Comparison of ENCODE assay signal across 16 cellular contexts in the genomic region with DNA sequence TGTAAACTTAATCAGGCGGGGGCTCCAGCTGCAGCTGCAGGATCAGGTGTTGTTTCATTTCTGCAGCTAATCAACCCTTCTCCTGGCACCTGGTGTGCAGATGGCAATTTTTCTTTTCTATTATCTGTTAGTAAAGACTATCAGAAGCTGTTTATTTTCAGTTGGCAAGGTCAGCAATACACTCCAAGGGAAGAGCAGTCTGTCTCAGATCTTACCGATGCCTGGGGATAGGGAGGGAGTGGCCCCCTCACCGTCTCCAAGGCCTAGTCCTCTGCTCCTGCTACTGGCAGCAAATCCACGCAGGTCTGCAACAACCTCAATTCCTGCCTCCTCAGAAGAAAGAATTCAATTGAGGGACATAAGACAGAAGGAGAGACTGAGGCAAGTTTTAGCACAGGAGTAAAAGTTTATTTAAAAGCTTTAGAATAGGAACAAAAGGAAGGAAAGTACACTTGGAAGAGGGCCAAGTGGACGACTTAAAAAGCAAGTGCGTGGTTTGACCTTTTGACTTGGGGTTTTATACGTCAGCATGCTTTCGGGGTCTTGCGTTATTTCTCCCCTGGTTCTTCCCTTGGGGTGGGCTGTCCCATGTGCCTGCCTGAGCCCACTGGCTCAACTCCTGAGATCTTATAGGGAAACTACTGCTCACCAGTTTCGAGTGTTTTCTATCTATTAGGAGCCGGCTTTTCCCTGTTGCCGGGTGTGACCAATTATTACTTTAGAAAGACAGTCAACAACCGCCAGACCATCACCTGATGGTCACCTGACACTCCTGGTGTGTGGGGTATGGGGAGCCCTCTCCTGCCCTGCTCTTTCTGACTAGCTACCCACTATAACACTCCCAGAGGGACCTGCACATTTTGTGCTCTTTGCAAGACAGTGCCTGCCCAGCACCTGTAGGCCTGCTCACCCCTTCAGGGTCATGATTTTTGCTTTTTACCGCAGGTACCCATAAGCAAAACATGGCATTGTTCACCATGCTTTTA. TPM values are rescaled to one million over a fixed set of nuclear protein-coding genes. Genes with fewer than 3 reads are reported as not detected.
DNase-seq lines count a peak whose midpoint lies in the region; ATAC-seq, FAIRE-seq and TF ChIP-seq lines count a peak whose summit lies in the region.
"Had no signal": no experiment of that assay in that cellular context is flagged by ENCODE, and none has a peak within 500 bp of the region (broad histone marks: within the 10 kb centered on the region; RNA-seq: fewer than 3 reads in every experiment).

No MANE protein-coding gene starts in this region.

- H3K9me1 ChIP-seq in K562 (ENCODE audit: control insufficient read depth, insufficient read depth, low read length), result no peaks in the 10 kb centered on the region

- no peak for TF ChIP-seq RAD21 in K562 (CRISPR knock-in tag; conservative IDR thresholded peaks at IDR 0.05 in 1 of 2, IDR thresholded peaks at IDR 0.05 in 1 of 2)
- no peak for TF ChIP-seq RAD21 in HepG2 (CRISPR knock-in tag; IDR thresholded peaks at IDR 0.05)

- H3K4me1 Mint-ChIP-seq in T-cell, result peaks cover 7 to 15% (median 7%) of the 10 kb centered on the region in 3 donors

- 13% methylated on average over 14 of the region's 14 CpGs for WGBS in K562 (ENCODE audit: insufficient coverage, low coverage, missing lambda C conversion rate)
- WGBS in HepG2 (ENCODE audit: low lambda C conversion rate), result 12% methylated on average over 14 of the region's 14 CpGs

- FAIRE-seq in K562 (lab: Jason Lieb, UNC), result no peak
- no peak for FAIRE-seq in HepG2 (lab: Jason Lieb, UNC)
- FAIRE-seq: H54, urothelium cell line had no signal

- TF ChIP-seq POLR2A in K562 (conservative IDR thresholded peaks at IDR 0.05) (no peak), HepG2 (IDR thresholded peaks at IDR 0.05; ENCODE audit: insufficient read depth in 1 of 2, low read depth in 2 of 2, low read length in 2 of 2) (no peak)

- no peaks in the 10 kb centered on the region for H3K27me3 Mint-ChIP-seq in T-cell

- H3F3A ChIP-seq in MM.1S (ENCODE audit: insufficient read depth, low read length) (peaks cover 27% of the 10 kb centered on the region), PC-9 (ENCODE audit: insufficient read depth, low read depth) (peaks cover under 1% of the 10 kb centered on the region; the same call in 1 of the 2 replicates)

- BruUV-seq in K562 (replicated peaks; lab: Mats Ljungman, UMichigan) (no TSS peak), HepG2 (replicated peaks; lab: Mats Ljungman, UMichigan) (no TSS peak), PC-9 (replicated peaks; lab: Mats Ljungman, UMichigan) (no TSS peak)

- H3K9me2 ChIP-seq in MM.1S (replicated peaks; ENCODE audit: insufficient read depth, low read length), result no peaks in the 10 kb centered on the region
- no peaks in the 10 kb centered on the region for H3K9me2 ChIP-seq in PC-9 (ENCODE audit: insufficient read depth)

- H3K9me3 Mint-ChIP-seq in T-cell, result no peaks in the 10 kb centered on the region

- H2AFZ ChIP-seq in MM.1S (ENCODE audit: low read length) (peak overlapping the region; percentile 33), K562 (ENCODE audit: low read depth, low read length) (peak overlapping the region; percentile 72), HepG2 (ENCODE audit: low read length) (no peak overlapping the region), PC-9 (no peak overlapping the region)

- DNase-seq in MM.1S, result peak; percentile 94
- DNase-seq in NCI-H510A (lab: John Stamatoyannopoulos, UW), result peak; percentile 42
- DNase-seq in K562 (ENCODE audit: extremely low read depth in 1 of 4, low spot score in 3 of 4), result peak; percentile 36 to 52 (median 46)
- no peak for DNase-seq in T-cell
- no peak for DNase-seq in HepG2 (ENCODE audit: low spot score)
- no peak for DNase-seq in PC-9
- DNase-seq: activated CD4-positive, CD25-positive, alpha-beta regulatory T cell treated with anti-CD3 and anti-CD28 coated beads, Interleukin-2, amount 50 U/mL, for 72 hours; activated T-cell treated with anti-CD3 and anti-CD28 coated beads, Interleukin-2, amount 50 U/mL, for 1 hour; EL had no signal

- no peak overlapping the region for H3K27ac Mint-ChIP-seq in T-cell

- in situ Hi-C loops in K562 (cut with MboI), result loop anchor here (25.0 kb wide), 1 partner anchor 1379 kb away; the partner anchor contains the start of gene CLEC3B
- in situ Hi-C loops in HepG2 (cut with HindIII; ENCODE audit: extremely low pct_ligation_motif_present, low pct_unique_long_range_greater_than_20kb), result no loop called here

- peaks cover 27 to 46% (median 34%) of the 10 kb centered on the region in 10 experiments for H3K4me1 ChIP-seq in BLaER1 treated with 17β-estradiol and CSF1 and Interleukin-3, amounts not matched to agents 10 nM and 100 nM
- H3K4me1 ChIP-seq in MM.1S (ENCODE audit: low read length) (peaks cover 44% of the 10 kb centered on the region), K562 (replicated peaks in 1 of 2; ENCODE audit: control insufficient read depth in 2 of 2, insufficient read depth in 2 of 2, low read length in 2 of 2) (peaks cover 6 to 20% of the 10 kb centered on the region in 2 experiments; a peak in 4 of 5 replicates), HepG2 (ENCODE audit: insufficient read depth, low read length) (no peaks in the 10 kb centered on the region), PC-9 (replicated peaks; ENCODE audit: insufficient read depth) (peaks cover 17% of the 10 kb centered on the region)

- no peak for TF ChIP-seq CTCF in MM.1S (IDR thresholded peaks at IDR 0.05; ENCODE audit: low read length)
- TF ChIP-seq CTCF in K562 (IDR thresholded peaks at IDR 0.05 in 2 of 3, conservative IDR thresholded peaks at IDR 0.05 in 1 of 3; ENCODE audit: insufficient read depth in 2 of 3, low read depth in 1 of 3, low read length in 3 of 3), result no peak
- TF ChIP-seq CTCF in HepG2 (CRISPR knock-in tag; IDR thresholded peaks at IDR 0.05), result no peak
- TF ChIP-seq CTCF in PC-9 (conservative IDR thresholded peaks at IDR 0.05), result no peak

- no peaks in the 10 kb centered on the region for H3K79me2 ChIP-seq in MM.1S (ENCODE audit: low read length)
- H3K79me2 ChIP-seq in K562 (ENCODE audit: control insufficient read depth, insufficient read depth, low read length), result no peaks in the 10 kb centered on the region
- H3K79me2 ChIP-seq in HepG2 (ENCODE audit: insufficient read depth, low read length), result no peaks in the 10 kb centered on the region
- no peaks in the 10 kb centered on the region for H3K79me2 ChIP-seq in PC-9 (ENCODE audit: low read depth)

- peaks cover 0 to 6% (median 0%) of the 10 kb centered on the region in 11 experiments; a peak in 3 of 22 replicates for H3K9me3 ChIP-seq in BLaER1 treated with 17β-estradiol and CSF1 and Interleukin-3, amounts not matched to agents 10 nM and 100 nM (replicated peaks in 1 of 11)
- H3K9me3 ChIP-seq in MM.1S (replicated peaks; ENCODE audit: insufficient read depth, low read length) (no peaks in the 10 kb centered on the region), K562 (replicated peaks; ENCODE audit: control insufficient read depth, insufficient read depth, low read depth, low read length) (no peaks in the 10 kb centered on the region; the same call in 1 of the 2 replicates), HepG2 (ENCODE audit: low read length) (no peaks in the 10 kb centered on the region), PC-9 (ENCODE audit: insufficient read depth, low read depth) (no peaks in the 10 kb centered on the region)

- no peak for TF ChIP-seq EP300 in K562 (IDR thresholded peaks at IDR 0.05; ENCODE audit: low read length)
- TF ChIP-seq EP300 in HepG2 (IDR thresholded peaks at IDR 0.05; ENCODE audit: low read depth in 2 of 2, low read length in 2 of 2), result no peak
- no peak for TF ChIP-seq EP300 in HepG2 (CRISPR knock-in tag; IDR thresholded peaks at IDR 0.05; ENCODE audit: borderline replicate concordance)

- POLR2A ChIA-PET in K562 (lab: Yijun Ruan, JAX) (interaction anchor here (0.6 to 1.6 kb wide), 3 partner anchors 9 to 37 kb away, joined by 3 to 8 read pairs (median 7); partner anchors contain the start of genes CCR5AS and CCRL2), T-cell (lab: Charles Lee) (no interaction called here), HepG2 (lab: Yijun Ruan, JAX) (no interaction called here), PC-9 (lab: Charles Lee; ENCODE audit: unreplicated experiment) (interaction anchor here (0.6 kb wide), 1 partner anchor 1620 kb away, joined by 7 read pairs; no protein-coding TSS in a partner anchor)

- no peak overlapping the region for H3K4me3 ChIP-seq in BLaER1 treated with 17β-estradiol and CSF1 and Interleukin-3, amounts not matched to agents 10 nM and 100 nM
- peak overlapping the region; percentile 38 for H3K4me3 ChIP-seq in MM.1S (ENCODE audit: low read length)
- H3K4me3 ChIP-seq in K562, result no peak overlapping the region
- no peak overlapping the region for H3K4me3 ChIP-seq in HepG2 (replicated peaks in 1 of 3; ENCODE audit: insufficient read depth in 1 of 3, low read depth in 2 of 3, low read length in 3 of 3)
- no peak overlapping the region for H3K4me3 ChIP-seq in PC-9

- CTCF ChIA-PET in K562 (lab: Yijun Ruan, JAX; ENCODE audit: low intra/inter-chr PET ratio), result interaction anchor here (0.5 kb wide), 1 partner anchor 49 kb away, joined by 3 read pairs; no protein-coding TSS in a partner anchor
- CTCF ChIA-PET in T-cell (lab: Charles Lee), result no interaction called here
- CTCF ChIA-PET in HepG2 (lab: Yijun Ruan, JAX; ENCODE audit: low intra/inter-chr PET ratio, low total read pairs), result no interaction called here
- CTCF ChIA-PET in PC-9 (lab: Charles Lee), result interaction anchor here (0.7 kb wide), 1 partner anchor 200 kb away, joined by 3 read pairs; no protein-coding TSS in a partner anchor

- H3K4me2 ChIP-seq in BLaER1 treated with 17β-estradiol and CSF1 and Interleukin-3, amounts not matched to agents 10 nM and 100 nM, result peak overlapping the region; percentile 50 to 76 (median 63)
- H3K4me2 ChIP-seq in MM.1S (ENCODE audit: low read depth, low read length) (peak overlapping the region; percentile 72), K562 (ENCODE audit: insufficient read depth, low read length) (peak overlapping the region; percentile 8; the same call in 1 of the 2 replicates), HepG2 (ENCODE audit: low read depth, low read length) (no peak overlapping the region), PC-9 (no peak overlapping the region)

- H3K9ac ChIP-seq in BLaER1 treated with 17β-estradiol and CSF1 and Interleukin-3, amounts not matched to agents 10 nM and 100 nM, result no peak overlapping the region
- peak overlapping the region; percentile 72 for H3K9ac ChIP-seq in MM.1S (ENCODE audit: low read length)
- H3K9ac ChIP-seq in K562 (ENCODE audit: insufficient read depth in 1 of 2, low read depth in 2 of 2, low read length in 2 of 2), result no peak overlapping the region
- no peak overlapping the region for H3K9ac ChIP-seq in HepG2 (ENCODE audit: insufficient read depth, low read depth, low read length)

- no peaks in the 10 kb centered on the region for H3K36me3 ChIP-seq in BLaER1 treated with 17β-estradiol and CSF1 and Interleukin-3, amounts not matched to agents 10 nM and 100 nM
- no peaks in the 10 kb centered on the region for H3K36me3 ChIP-seq in MM.1S (replicated peaks; ENCODE audit: insufficient read depth, low read length)
- no peaks in the 10 kb centered on the region for H3K36me3 ChIP-seq in K562 (ENCODE audit: control insufficient read depth, insufficient read depth, low read length)
- no peaks in the 10 kb centered on the region for H3K36me3 ChIP-seq in HepG2 (replicated peaks in 1 of 2; ENCODE audit: control insufficient read depth in 1 of 2, insufficient read depth in 2 of 2, low read length in 2 of 2)
- no peaks in the 10 kb centered on the region for H3K36me3 ChIP-seq in PC-9 (ENCODE audit: low read depth)

- ATAC-seq in K562, result peak; percentile 89
- ATAC-seq in T-cell (replicated peaks in 1 of 4), result no peak
- no peak for ATAC-seq in HG02588 (IDR thresholded peaks at IDR 0.05; ENCODE audit: unreplicated experiment)
- ATAC-seq in HepG2, result no peak

- intact Hi-C loops in K562 (cut with micrococcal nuclease) (no loop called here), HepG2 (cut with micrococcal nuclease; ENCODE audit: unreplicated experiment) (no loop called here), PC-9 (cut with micrococcal nuclease; ENCODE audit: unreplicated experiment) (no loop called here)

- H4K20me1 ChIP-seq in BLaER1 treated with 17β-estradiol and CSF1 and Interleukin-3, amounts not matched to agents 10 nM and 100 nM, result no peaks in the 10 kb centered on the region
- H4K20me1 ChIP-seq in MM.1S (ENCODE audit: insufficient read depth, low read length) (no peaks in the 10 kb centered on the region), K562 (replicated peaks; ENCODE audit: control insufficient read depth, insufficient read depth, low read length) (no peaks in the 10 kb centered on the region), HepG2 (ENCODE audit: insufficient read depth, low read length) (no peaks in the 10 kb centered on the region), PC-9 (ENCODE audit: insufficient read depth) (no peaks in the 10 kb centered on the region)

- H3K36me3 Mint-ChIP-seq in T-cell, result no peaks in the 10 kb centered on the region

- H3K27ac ChIP-seq in BLaER1 treated with 17β-estradiol and CSF1 and Interleukin-3, amounts not matched to agents 10 nM and 100 nM, result 0 out of 22 replicates have a peak overlapping the region, but pooled peaks of 1 of the 11 experiments have one; percentile 3
- H3K27ac ChIP-seq in MM.1S (ENCODE audit: low read length) (peak overlapping the region; percentile 97), K562 (ENCODE audit: extremely low read depth, low read depth, low read length) (no peak overlapping the region), HepG2 (ENCODE audit: extremely low read length, insufficient read depth, low read length) (no peak overlapping the region), PC-9 (no peak overlapping the region)

- no peaks in the 10 kb centered on the region for H3K27me3 ChIP-seq in BLaER1 treated with 17β-estradiol and CSF1 and Interleukin-3, amounts not matched to agents 10 nM and 100 nM
- H3K27me3 ChIP-seq in MM.1S (replicated peaks; ENCODE audit: insufficient read depth, low read length) (no peaks in the 10 kb centered on the region), K562 (ENCODE audit: control insufficient read depth in 2 of 2, insufficient read depth in 2 of 2, low read length in 2 of 2) (no peaks in the 10 kb centered on the region), HepG2 (ENCODE audit: control insufficient read depth in 1 of 2, insufficient read depth in 2 of 2, low read length in 2 of 2) (peaks cover 1 to 5% of the 10 kb centered on the region in 2 experiments; a peak in 2 of 5 replicates), PC-9 (ENCODE audit: insufficient read depth, low read depth) (no peaks in the 10 kb centered on the region)

- no peak overlapping the region for H3K4me3 Mint-ChIP-seq in T-cell

RNA-seq across cellular contexts. Expression of gene CCRL2, which starts 9.4 kb away (rescaled TPM):
- total RNA-seq in K562 (2011; cell fraction: chromatin; rRNA removed; ENCODE audit: low replicate concordance), result 7.7 and 14.6 TPM in 2 replicates
- 9.2 and 13.7 TPM in 2 replicates for total RNA-seq in K562 (2011; cell fraction: nucleolus; rRNA removed)
- total RNA-seq in K562 (2011; cell fraction: nucleoplasm; rRNA removed), result 12.1 and 14.7 TPM in 2 replicates
- total RNA-seq in K562 (2014; rRNA removed) (3.6 and 4.1 TPM in 2 replicates), K562 (2014; rRNA removed; fragmentation: Illumina TruSeq; extraction: Trizol) (3.4 and 4.5 TPM in 2 replicates), K562 (2015; rRNA removed; fragmentation: Illumina TruSeq; extraction: Trizol) (3.1 and 4.0 TPM in 2 replicates), K562 (2021) (3.3 and 3.5 TPM in 2 replicates), T-cell (1 to 10 TPM; 1.1 to 2.5 (median 1.6) TPM), HepG2 (2016; rRNA removed; fragmentation: Illumina TruSeq; extraction: Trizol) (not detected in 2 replicates), PC-9 (2021) (1.2 TPM in 2 replicates)
- polyA plus RNA-seq in K562 (2011; rRNA removed) (4.2 and 5.4 TPM in 2 replicates), K562 (2014; fragmentation: Illumina TruSeq; extraction: Trizol) (3.2 and 3.4 TPM in 2 replicates), K562 (2014; fragmentation: Nextera tagmentation; extraction: Ambion mirVana) (1 to 10 TPM; 4.3 to 5.7 TPM), K562 (2014; rRNA removed) (2.2 and 3.5 TPM in 2 replicates), HepG2 (2011; rRNA removed) (not detected in 2 replicates)
- polyA plus RNA-seq in K562 (2011; cell fraction: cytosol; rRNA removed), result 3.2 and 4.8 TPM in 2 replicates
- 5.8 and 6.6 TPM in 2 replicates for polyA plus RNA-seq in K562 (2011; cell fraction: nucleus; rRNA removed)
- polyA plus RNA-seq in K562 (2012), result 4.8 and 12.0 TPM in 2 replicates
- 5.5 and 6.4 TPM in 2 replicates for polyA minus RNA-seq in K562 (2011; rRNA and poly(A)+ RNA removed)
- polyA minus RNA-seq in K562 (2011; cell fraction: cytosol; rRNA and poly(A)+ RNA removed), result 3.1 TPM in 1 of 2 replicates, not detected in the other
- 11.4 and 11.7 TPM in 2 replicates for polyA minus RNA-seq in K562 (2011; cell fraction: nucleus; rRNA and poly(A)+ RNA removed)
- total RNA-seq in HepG2 (2016; cell fraction: cytosol; rRNA removed; fragmentation: Illumina TruSeq; extraction: Trizol; ENCODE audit: low read depth), result not detected in 2 replicates
- total RNA-seq in HepG2 (2016; cell fraction: insoluble cytoplasmic fraction; rRNA removed; fragmentation: Illumina TruSeq; extraction: Trizol), result not detected in 2 replicates
- not detected in 2 replicates for total RNA-seq in HepG2 (2016; cell fraction: membrane; rRNA removed; fragmentation: Illumina TruSeq; extraction: Trizol)
- not detected in 2 replicates for total RNA-seq in HepG2 (2016; cell fraction: nucleus; rRNA removed; fragmentation: Illumina TruSeq; extraction: Trizol)
- polyA plus RNA-seq in HepG2 (2011; cell fraction: cytosol; rRNA removed), result not detected in 2 replicates
- not detected in 2 replicates for polyA plus RNA-seq in HepG2 (2011; cell fraction: nucleus; rRNA removed)
- not detected in 2 replicates for polyA plus RNA-seq in HepG2 (2012)
- not detected in 2 replicates for polyA plus RNA-seq in HepG2 (2016; cell fraction: cytosol; fragmentation: Illumina TruSeq; extraction: Trizol; ENCODE audit: low read depth)
- polyA plus RNA-seq in HepG2 (2016; cell fraction: insoluble cytoplasmic fraction; fragmentation: Illumina TruSeq; extraction: Trizol; ENCODE audit: low read depth), result not detected in 2 replicates
- polyA plus RNA-seq in HepG2 (2016; cell fraction: membrane; fragmentation: Illumina TruSeq; extraction: Trizol; ENCODE audit: low read depth), result not detected in 2 replicates
- polyA plus RNA-seq in HepG2 (2016; cell fraction: nucleus; fragmentation: Illumina TruSeq; extraction: Trizol; ENCODE audit: insufficient read depth, low read depth), result not detected in 2 replicates
- 1.0 and 3.6 TPM in 2 replicates for polyA minus RNA-seq in HepG2 (2011; rRNA and poly(A)+ RNA removed; ENCODE audit: low replicate concordance)
- not detected in 2 replicates for polyA minus RNA-seq in HepG2 (2011; cell fraction: cytosol; rRNA and poly(A)+ RNA removed)
- polyA minus RNA-seq in HepG2 (2011; cell fraction: nucleus; rRNA and poly(A)+ RNA removed), result not detected in 2 replicates
- total RNA-seq: epithelial cell of proximal tubule, MCF 10A, renal cortical epithelial cell had no signal

RNA-seq across cellular contexts. Expression of gene CCR5, which starts 45.7 kb away (rescaled TPM):
- total RNA-seq in K562 (2011; cell fraction: chromatin; rRNA removed; ENCODE audit: low replicate concordance), result not detected in 2 replicates
- total RNA-seq in K562 (2011; cell fraction: nucleolus; rRNA removed), result not detected in 2 replicates
- not detected in 2 replicates for total RNA-seq in K562 (2011; cell fraction: nucleoplasm; rRNA removed)
- total RNA-seq in K562 (2014; rRNA removed) (not detected in 2 replicates), K562 (2014; rRNA removed; fragmentation: Illumina TruSeq; extraction: Trizol) (not detected in 2 replicates), K562 (2015; rRNA removed; fragmentation: Illumina TruSeq; extraction: Trizol) (not detected in 2 replicates), K562 (2021) (not detected in 2 replicates), T-cell (10 to 100 TPM in 3 of 5 donors, 1 to 10 TPM in 2; 4.0 to 14.6 (median 10.1) TPM), HepG2 (2016; rRNA removed; fragmentation: Illumina TruSeq; extraction: Trizol) (not detected in 2 replicates), PC-9 (2021) (not detected in 2 replicates)
- polyA plus RNA-seq in K562 (2011; rRNA removed) (not detected in 2 replicates), K562 (2014; fragmentation: Illumina TruSeq; extraction: Trizol) (not detected in 2 replicates), K562 (2014; fragmentation: Nextera tagmentation; extraction: Ambion mirVana) (not detected), K562 (2014; rRNA removed) (not detected in 2 replicates), HepG2 (2011; rRNA removed) (not detected in 2 replicates)
- not detected in 2 replicates for polyA plus RNA-seq in K562 (2011; cell fraction: cytosol; rRNA removed)
- polyA plus RNA-seq in K562 (2011; cell fraction: nucleus; rRNA removed), result not detected in 2 replicates
- not detected in 2 replicates for polyA plus RNA-seq in K562 (2012)
- polyA minus RNA-seq in K562 (2011; rRNA and poly(A)+ RNA removed), result not detected in 2 replicates
- polyA minus RNA-seq in K562 (2011; cell fraction: cytosol; rRNA and poly(A)+ RNA removed), result not detected in 2 replicates
- polyA minus RNA-seq in K562 (2011; cell fraction: nucleus; rRNA and poly(A)+ RNA removed), result not detected in 2 replicates
- total RNA-seq in HepG2 (2016; cell fraction: cytosol; rRNA removed; fragmentation: Illumina TruSeq; extraction: Trizol; ENCODE audit: low read depth), result not detected in 2 replicates
- not detected in 2 replicates for total RNA-seq in HepG2 (2016; cell fraction: insoluble cytoplasmic fraction; rRNA removed; fragmentation: Illumina TruSeq; extraction: Trizol)
- total RNA-seq in HepG2 (2016; cell fraction: membrane; rRNA removed; fragmentation: Illumina TruSeq; extraction: Trizol), result not detected in 2 replicates
- not detected in 2 replicates for total RNA-seq in HepG2 (2016; cell fraction: nucleus; rRNA removed; fragmentation: Illumina TruSeq; extraction: Trizol)
- not detected in 2 replicates for polyA plus RNA-seq in HepG2 (2011; cell fraction: cytosol; rRNA removed)
- not detected in 2 replicates for polyA plus RNA-seq in HepG2 (2011; cell fraction: nucleus; rRNA removed)
- polyA plus RNA-seq in HepG2 (2012), result not detected in 2 replicates
- not detected in 2 replicates for polyA plus RNA-seq in HepG2 (2016; cell fraction: cytosol; fragmentation: Illumina TruSeq; extraction: Trizol; ENCODE audit: low read depth)
- not detected in 2 replicates for polyA plus RNA-seq in HepG2 (2016; cell fraction: insoluble cytoplasmic fraction; fragmentation: Illumina TruSeq; extraction: Trizol; ENCODE audit: low read depth)
- not detected in 2 replicates for polyA plus RNA-seq in HepG2 (2016; cell fraction: membrane; fragmentation: Illumina TruSeq; extraction: Trizol; ENCODE audit: low read depth)
- polyA plus RNA-seq in HepG2 (2016; cell fraction: nucleus; fragmentation: Illumina TruSeq; extraction: Trizol; ENCODE audit: insufficient read depth, low read depth), result not detected in 2 replicates
- polyA minus RNA-seq in HepG2 (2011; rRNA and poly(A)+ RNA removed; ENCODE audit: low replicate concordance), result not detected in 2 replicates
- polyA minus RNA-seq in HepG2 (2011; cell fraction: cytosol; rRNA and poly(A)+ RNA removed), result not detected in 2 replicates
- polyA minus RNA-seq in HepG2 (2011; cell fraction: nucleus; rRNA and poly(A)+ RNA removed), result not detected in 2 replicates
- total RNA-seq: epithelial cell of proximal tubule, MCF 10A, renal cortical epithelial cell had no signal

RNA-seq across cellular contexts. Expression of gene LTF, which starts 48.3 kb away (rescaled TPM):
- not detected in 2 replicates for total RNA-seq in K562 (2011; cell fraction: chromatin; rRNA removed; ENCODE audit: low replicate concordance)
- not detected in 2 replicates for total RNA-seq in K562 (2011; cell fraction: nucleolus; rRNA removed)
- total RNA-seq in K562 (2011; cell fraction: nucleoplasm; rRNA removed), result not detected in 2 replicates
- total RNA-seq in K562 (2014; rRNA removed) (0.08 TPM in 1 of 2 replicates, not detected in the other), K562 (2014; rRNA removed; fragmentation: Illumina TruSeq; extraction: Trizol) (not detected in 2 replicates), K562 (2015; rRNA removed; fragmentation: Illumina TruSeq; extraction: Trizol) (0.08 TPM in 1 of 2 replicates, not detected in the other), K562 (2021) (0.07 and 0.13 TPM in 2 replicates), T-cell (under 1 TPM in 1 of 5 donors, not detected in 4; 0.16 TPM), HepG2 (2016; rRNA removed; fragmentation: Illumina TruSeq; extraction: Trizol) (not detected in 2 replicates), PC-9 (2021) (not detected in 2 replicates)
- polyA plus RNA-seq in K562 (2011; rRNA removed) (not detected in 2 replicates), K562 (2014; fragmentation: Illumina TruSeq; extraction: Trizol) (not detected in 2 replicates), K562 (2014; fragmentation: Nextera tagmentation; extraction: Ambion mirVana) (not detected), K562 (2014; rRNA removed) (0.71 TPM in 1 of 2 replicates, not detected in the other), HepG2 (2011; rRNA removed) (not detected in 2 replicates)
- polyA plus RNA-seq in K562 (2011; cell fraction: cytosol; rRNA removed), result not detected in 2 replicates
- not detected in 2 replicates for polyA plus RNA-seq in K562 (2011; cell fraction: nucleus; rRNA removed)
- 0.53 TPM in 1 of 2 replicates, not detected in the other for polyA plus RNA-seq in K562 (2012)
- not detected in 2 replicates for polyA minus RNA-seq in K562 (2011; rRNA and poly(A)+ RNA removed)
- polyA minus RNA-seq in K562 (2011; cell fraction: cytosol; rRNA and poly(A)+ RNA removed), result not detected in 2 replicates
- not detected in 2 replicates for polyA minus RNA-seq in K562 (2011; cell fraction: nucleus; rRNA and poly(A)+ RNA removed)
- total RNA-seq in HepG2 (2016; cell fraction: cytosol; rRNA removed; fragmentation: Illumina TruSeq; extraction: Trizol; ENCODE audit: low read depth), result not detected in 2 replicates
- not detected in 2 replicates for total RNA-seq in HepG2 (2016; cell fraction: insoluble cytoplasmic fraction; rRNA removed; fragmentation: Illumina TruSeq; extraction: Trizol)
- not detected in 2 replicates for total RNA-seq in HepG2 (2016; cell fraction: membrane; rRNA removed; fragmentation: Illumina TruSeq; extraction: Trizol)
- not detected in 2 replicates for total RNA-seq in HepG2 (2016; cell fraction: nucleus; rRNA removed; fragmentation: Illumina TruSeq; extraction: Trizol)
- polyA plus RNA-seq in HepG2 (2011; cell fraction: cytosol; rRNA removed), result not detected in 2 replicates
- not detected in 2 replicates for polyA plus RNA-seq in HepG2 (2011; cell fraction: nucleus; rRNA removed)
- not detected in 2 replicates for polyA plus RNA-seq in HepG2 (2012)
- not detected in 2 replicates for polyA plus RNA-seq in HepG2 (2016; cell fraction: cytosol; fragmentation: Illumina TruSeq; extraction: Trizol; ENCODE audit: low read depth)
- not detected in 2 replicates for polyA plus RNA-seq in HepG2 (2016; cell fraction: insoluble cytoplasmic fraction; fragmentation: Illumina TruSeq; extraction: Trizol; ENCODE audit: low read depth)
- polyA plus RNA-seq in HepG2 (2016; cell fraction: membrane; fragmentation: Illumina TruSeq; extraction: Trizol; ENCODE audit: low read depth), result not detected in 2 replicates
- not detected in 2 replicates for polyA plus RNA-seq in HepG2 (2016; cell fraction: nucleus; fragmentation: Illumina TruSeq; extraction: Trizol; ENCODE audit: insufficient read depth, low read depth)
- polyA minus RNA-seq in HepG2 (2011; rRNA and poly(A)+ RNA removed; ENCODE audit: low replicate concordance), result not detected in 2 replicates
- not detected in 2 replicates for polyA minus RNA-seq in HepG2 (2011; cell fraction: cytosol; rRNA and poly(A)+ RNA removed)
- polyA minus RNA-seq in HepG2 (2011; cell fraction: nucleus; rRNA and poly(A)+ RNA removed), result not detected in 2 replicates
- total RNA-seq: epithelial cell of proximal tubule, MCF 10A had no signal

Comparison
In these comparisons a context has a peak if more than half of its experiments do, and no peak if none do; other contexts are left out.
1. H3K4me2 ChIP-seq: peak in BLaER1 treated with 17β-estradiol and CSF1 and Interleukin-3, amounts not matched to agents 10 nM and 100 nM (11 of 11), MM.1S (single experiment) and K562 (single experiment); none in HepG2 (single experiment) and PC-9 (single experiment).
2. DNase-seq: peak in MM.1S (single experiment), NCI-H510A (single experiment) and K562 (4 of 4); none in T-cell (0 of 34), HepG2 (single experiment) and PC-9 (0 of 2).
3. H2AFZ ChIP-seq: peak in MM.1S (single experiment) and K562 (single experiment); none in HepG2 (single experiment) and PC-9 (single experiment).
4. CTCF ChIA-PET loops: an anchor here in K562 (0.5 kb wide) and PC-9 (0.7 kb wide); none called in T-cell and HepG2.
5. POLR2A ChIA-PET loops: an anchor here in K562 (0.6 to 1.6 kb wide) and PC-9 (0.6 kb wide); none called in T-cell and HepG2.